1 cellular context compared by ENCODE assay signal in genomic region chr10:31583358-31583757, GRCh38.
TF ChIP-seq lines count a peak whose summit lies in the region.

No MANE protein-coding gene starts in this region.

TF ChIP-seq in GM23338, 12 proteins besides CTCF, POLR2A, EP300 and RAD21 (continued from another document):
- TF ChIP-seq ZNF462 (CRISPR knock-in tag; IDR thresholded peaks at IDR 0.05) (no peak), EZH2 (IDR thresholded peaks at IDR 0.05; ENCODE audit: low read depth, unreplicated experiment) (no peak), ETS1 (IDR thresholded peaks at IDR 0.05) (no peak), CREB1 (CRISPR knock-in tag; IDR thresholded peaks at IDR 0.05; ENCODE audit: low read depth) (no peak), EZH2phosphoT487 (IDR thresholded peaks at IDR 0.05; ENCODE audit: unreplicated experiment) (no peak), REST (IDR thresholded peaks at IDR 0.05; ENCODE audit: unreplicated experiment) (no peak), STAT1 (IDR thresholded peaks at IDR 0.05; ENCODE audit: unreplicated experiment) (no peak), JUNB (IDR thresholded peaks at IDR 0.05; ENCODE audit: unreplicated experiment) (no peak), POLR2AphosphoS5 (IDR thresholded peaks at IDR 0.05; ENCODE audit: low read depth) (no peak)
